In the genomic region with DNA sequence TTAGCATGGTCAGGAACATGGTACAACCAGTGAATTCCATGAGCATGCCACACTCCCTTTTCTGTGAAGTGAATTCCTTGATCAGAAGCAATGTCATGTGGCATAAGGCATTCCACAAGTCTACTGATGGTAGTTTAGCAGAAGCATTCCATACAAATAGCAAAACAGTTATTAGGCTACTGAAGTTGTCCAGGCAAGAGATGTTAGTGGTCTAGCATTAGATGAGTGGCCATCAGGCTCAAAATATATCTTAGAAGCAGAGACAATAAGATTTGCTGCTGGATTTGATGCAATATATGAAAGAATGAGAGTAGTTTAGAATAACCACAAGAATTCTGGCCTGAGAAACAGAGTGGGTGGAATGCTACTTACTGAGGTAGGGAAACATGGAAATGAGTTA, we compare ENCODE assay signal across 22 cellular contexts.
DNase-seq lines count a peak whose midpoint lies in the region; TF ChIP-seq lines count a peak whose summit lies in the region.
"Had no signal": no experiment of that assay in that cellular context is flagged by ENCODE, and none has a peak within 500 bp of the region (broad histone marks: within the 10 kb centered on the region; RNA-seq: fewer than 3 reads in every experiment).

No MANE protein-coding gene starts in this region.

- H3K4me3 ChIP-seq in SU-DHL-6 (ENCODE audit: insufficient read depth, low read length, poor library complexity, severe bottlenecking) (no peak overlapping the region), GM23248 (no peak overlapping the region), mesendoderm (ENCODE audit: low read length) (no peak overlapping the region)
- H3K4me3 ChIP-seq: heart right ventricle, pancreas, SJCRH30 had no signal

- H3K36me3 ChIP-seq in SU-DHL-6 (ENCODE audit: low read length) (no peaks in the 10 kb centered on the region), GM23248 (ENCODE audit: low read depth) (no peaks in the 10 kb centered on the region), mesendoderm (ENCODE audit: control insufficient read depth, insufficient read depth, low read length) (no peaks in the 10 kb centered on the region)
- H3K36me3 ChIP-seq: heart right ventricle, pancreas, SJCRH30 had no signal

- no peaks in the 10 kb centered on the region for H4K20me1 ChIP-seq in SU-DHL-6 (ENCODE audit: low read depth, low read length)
- no peaks in the 10 kb centered on the region for H4K20me1 ChIP-seq in GM23248 (ENCODE audit: insufficient read depth)

- no peak overlapping the region for H2BK120ac ChIP-seq in mesendoderm (ENCODE audit: low read depth, low read length)

- H3K79me1 ChIP-seq in mesendoderm (ENCODE audit: low read length) = no peaks in the 10 kb centered on the region

- H3K9me2 ChIP-seq in SU-DHL-6 (replicated peaks; ENCODE audit: insufficient read depth, low read length) (no peaks in the 10 kb centered on the region), GM23248 (ENCODE audit: insufficient read depth) (no peaks in the 10 kb centered on the region)

- H4K8ac ChIP-seq in mesendoderm (ENCODE audit: low read depth, low read length) = no peak overlapping the region

- H2AK5ac ChIP-seq in mesendoderm (ENCODE audit: low read length) = no peak overlapping the region

- no peak overlapping the region for H4K5ac ChIP-seq in mesendoderm (ENCODE audit: low read length)

- DNase-seq in EH (ENCODE audit: low read depth) = peak; percentile 2
- DNase-seq in fibroblast of gingiva (ENCODE audit: low read depth) = peak; percentile 19
- DNase-seq in non-pigmented ciliary epithelial cell (ENCODE audit: low read depth) = peak; percentile 67
- DNase-seq in GM23248 = no peak
- DNase-seq in DMS79 treated with DMSO at 0.1 percent for 48 hours (lab: John Stamatoyannopoulos, UW) = no peak
- DNase-seq in mesendoderm = no peak
- no peak for DNase-seq in cerebellum (ENCODE audit: low spot score)
- DNase-seq: activated CD8-positive, alpha-beta T cell treated with anti-CD3 and anti-CD28 coated beads for 36 hours; activated effector memory CD4-positive, alpha-beta T cell treated with Interleukin-2 at 50 U/mL for 16 hours; activated naive CD8-positive, alpha-beta T cell treated with anti-CD3 and anti-CD28 coated beads, Interleukin-2, amount 10 ng/mL, durations not matched to agents 7 days and 5 days; dermis blood vessel endothelial cell; GOT3; heart right ventricle; Kasumi-1; naive thymus-derived CD8-positive, alpha-beta T cell; NCI-H1048; NCI-H187; NCI-H69; pancreas; SJCRH30; T-cell had no signal

- H3F3A ChIP-seq in SU-DHL-6 (ENCODE audit: insufficient read depth) (no peaks in the 10 kb centered on the region), GM23248 (ENCODE audit: insufficient read depth) (no peaks in the 10 kb centered on the region)

- no peak overlapping the region for H3K9ac ChIP-seq in SU-DHL-6 (ENCODE audit: low read length)
- no peak overlapping the region for H3K9ac ChIP-seq in GM23248
- H3K9ac ChIP-seq in mesendoderm (ENCODE audit: low read length) = no peak overlapping the region

- no peak overlapping the region for H2BK5ac ChIP-seq in mesendoderm (ENCODE audit: low read length)

- no peaks in the 10 kb centered on the region for H3K4me1 ChIP-seq in GM23248 (ENCODE audit: insufficient read depth)
- H3K4me1 ChIP-seq in mesendoderm (ENCODE audit: control insufficient read depth, low read depth, low read length) = no peaks in the 10 kb centered on the region
- H3K4me1 ChIP-seq: heart right ventricle, pancreas, SJCRH30 had no signal

- in situ Hi-C loops in GM23248 (cut with MboI) = no loop called here

- H3K56ac ChIP-seq in mesendoderm (ENCODE audit: low read length) = no peak overlapping the region

- TF ChIP-seq CTCF in SU-DHL-6 (IDR thresholded peaks at IDR 0.05; ENCODE audit: insufficient read depth, low read length, poor library complexity, severe bottlenecking) = no peak

- H3K23ac ChIP-seq in mesendoderm (ENCODE audit: low read length) = no peak overlapping the region

- no peak overlapping the region for H2BK15ac ChIP-seq in mesendoderm (replicated peaks; ENCODE audit: low read depth)

- no peak overlapping the region for H3K4ac ChIP-seq in mesendoderm (ENCODE audit: low read depth, low read length)

- H3K27ac ChIP-seq in SU-DHL-6 (ENCODE audit: low read depth, low read length) (no peak overlapping the region), GM23248 (no peak overlapping the region), mesendoderm (ENCODE audit: low read depth, low read length) (no peak overlapping the region)
- H3K27ac ChIP-seq: heart right ventricle, pancreas, SJCRH30 had no signal

- H3K27me3 ChIP-seq in SU-DHL-6 (ENCODE audit: low read length) (no peaks in the 10 kb centered on the region), GM23248 (replicated peaks; ENCODE audit: insufficient read depth) (no peaks in the 10 kb centered on the region), mesendoderm (ENCODE audit: insufficient read depth, low read length, poor library complexity) (no peaks in the 10 kb centered on the region)
- H3K27me3 ChIP-seq: heart right ventricle, pancreas had no signal

- H2AFZ ChIP-seq in SU-DHL-6 (ENCODE audit: low read depth, low read length, severe bottlenecking) (peak overlapping the region; percentile 3), GM23248 (no peak overlapping the region)

- no peak overlapping the region for H3K4me2 ChIP-seq in SU-DHL-6 (ENCODE audit: low read depth, low read length, poor library complexity, severe bottlenecking)
- H3K4me2 ChIP-seq in GM23248 (ENCODE audit: unreplicated experiment) = no peak overlapping the region
- no peak overlapping the region for H3K4me2 ChIP-seq in mesendoderm (ENCODE audit: low read length)

- H3K79me2 ChIP-seq in SU-DHL-6 (ENCODE audit: insufficient read depth, low read length) (no peaks in the 10 kb centered on the region), GM23248 (ENCODE audit: insufficient read depth) (no peaks in the 10 kb centered on the region), mesendoderm (ENCODE audit: control insufficient read depth, insufficient read depth, low read length) (no peaks in the 10 kb centered on the region)

- H3K9me3 ChIP-seq in SU-DHL-6 (ENCODE audit: insufficient read depth, low read length) = no peaks in the 10 kb centered on the region
- H3K9me3 ChIP-seq in GM23248 (ENCODE audit: low read depth) = no peaks in the 10 kb centered on the region
- H3K9me3 ChIP-seq: pancreas, SJCRH30 had no signal

- H3K18ac ChIP-seq in mesendoderm (ENCODE audit: low read length) = no peak overlapping the region

Comparison
In these comparisons a context has a peak if more than half of its experiments do, and no peak if none do; other contexts are left out.
1. DNase-seq: peak in EH (single experiment), fibroblast of gingiva (single experiment) and non-pigmented ciliary epithelial cell (single experiment); none in GM23248 (single experiment), DMS79 treated with DMSO at 0.1 percent for 48 hours (single experiment), mesendoderm (single experiment) and cerebellum (single experiment).